ENCODE assay signal across 12 cellular contexts in the genomic region with DNA sequence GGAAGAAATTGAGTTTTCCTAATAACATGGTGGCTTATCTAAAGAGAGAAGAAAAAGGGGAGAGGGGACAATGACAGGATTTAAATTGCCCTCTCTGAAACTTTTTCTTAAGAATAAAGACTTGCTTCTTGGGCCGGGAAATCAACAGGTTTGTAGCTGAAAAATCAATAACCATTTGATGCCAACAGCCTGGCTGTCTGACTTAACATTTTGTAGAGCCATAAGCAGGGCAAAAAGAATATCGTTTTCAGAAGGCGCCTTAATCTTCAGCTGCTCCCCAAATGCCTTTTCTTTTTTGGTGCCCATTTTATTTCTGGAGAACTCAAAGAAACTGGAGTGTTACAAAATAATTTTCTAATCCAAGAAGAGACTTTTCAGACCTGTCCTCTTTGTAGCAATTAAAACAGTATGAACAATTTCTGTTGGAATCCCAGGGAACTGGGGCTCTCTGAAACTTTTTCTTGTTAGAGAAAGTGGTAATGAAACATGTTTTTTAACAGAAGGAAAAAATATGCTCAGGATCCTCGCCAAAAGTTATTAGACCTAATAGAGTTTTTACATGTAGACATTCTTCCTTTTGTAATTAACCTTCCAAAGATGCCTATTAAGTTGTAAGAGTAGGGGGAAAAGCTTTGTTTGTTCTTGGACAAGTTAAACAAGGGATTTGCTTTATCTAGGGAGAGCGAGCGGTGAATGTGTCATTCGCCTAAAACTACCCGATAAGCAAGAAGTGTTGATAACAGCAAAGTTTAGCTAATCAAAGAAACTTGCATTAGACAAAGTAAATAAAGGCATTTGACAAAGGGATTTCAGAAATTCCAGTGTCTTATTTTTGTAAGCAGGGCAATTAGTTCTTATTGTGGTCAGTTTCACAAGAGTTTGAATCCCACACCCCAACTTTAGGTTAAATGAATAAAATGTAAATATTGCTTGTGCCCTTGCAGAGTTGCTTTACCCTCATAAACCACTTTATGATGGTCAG. TPM values are rescaled to one million over a fixed set of nuclear protein-coding genes. Genes with fewer than 3 reads are reported as not detected.
DNase-seq lines count a peak whose midpoint lies in the region; ATAC-seq, FAIRE-seq and TF ChIP-seq lines count a peak whose summit lies in the region.
"Had no signal": no experiment of that assay in that cellular context is flagged by ENCODE, and none has a peak within 500 bp of the region (broad histone marks: within the 10 kb centered on the region; RNA-seq: fewer than 3 reads in every experiment).

No MANE protein-coding gene starts in this region.

- intact Hi-C loops in left lung (cut with DNase I), result no loop called here
- intact Hi-C loops in gastrocnemius medialis (cut with DNase I; ENCODE audit: low total_unique reads), result loop anchor here (2.0 to 5.0 kb wide), 3 partner anchors 42 to 352 kb away; a partner anchor contains a TSS
- intact Hi-C loops in activated CD4-positive, alpha-beta memory T cell treated with anti-CD3 and anti-CD28 coated beads for 36 hours (cut with micrococcal nuclease), result loop anchor here (10.0 kb wide), 1 partner anchor 165 kb away; no protein-coding TSS in a partner anchor

- CTCF ChIA-PET in HEK293 (lab: Yijun Ruan, JAX), result interaction anchor here (0.8 to 1.0 kb wide), 2 partner anchors 13 to 148 kb away, joined by 3 to 4 read pairs; no protein-coding TSS in a partner anchor
- CTCF ChIA-PET in activated CD4-positive, alpha-beta memory T cell treated with anti-CD3 and anti-CD28 coated beads for 36 hours (lab: Charles Lee), result no interaction called here

- H3K36me3 ChIP-seq in HEK293 (ENCODE audit: control insufficient read depth in 2 of 2, insufficient read depth in 1 of 2, low read length in 2 of 2) (no peaks in the 10 kb centered on the region), left lung (no peaks in the 10 kb centered on the region), gastrocnemius medialis (no peaks in the 10 kb centered on the region)

- H3K27ac ChIP-seq in HEK293 (ENCODE audit: extremely low read depth, low read depth, low read length) (peak overlapping the region; percentile 98; the same call in 1 of the 2 replicates), left lung (peak overlapping the region; percentile 29 to 93), gastrocnemius medialis (peak overlapping the region; percentile 80 to 88 (median 82))

- peaks cover 83% of the 10 kb centered on the region for H3K4me1 Mint-ChIP-seq in brain
- H3K4me1 Mint-ChIP-seq in activated CD4-positive, alpha-beta memory T cell treated with anti-CD3 and anti-CD28 coated beads for 36 hours (ENCODE audit: low read depth), result peaks cover 3% of the 10 kb centered on the region

- H3K27ac Mint-ChIP-seq in brain, result peak overlapping the region in 3 of 5 experiments; percentile 25 to 100 (median 49)
- H3K27ac Mint-ChIP-seq in activated CD4-positive, alpha-beta memory T cell treated with anti-CD3 and anti-CD28 coated beads for 36 hours, result no peak overlapping the region

- no peak for FAIRE-seq in HTR-8/SVneo (lab: Jason Lieb, UNC)
- FAIRE-seq: colon, D721Med had no signal

- POLR2A ChIA-PET in HEK293 (lab: Yijun Ruan, JAX), result no interaction called here
- POLR2A ChIA-PET in activated CD4-positive, alpha-beta memory T cell treated with anti-CD3 and anti-CD28 coated beads for 36 hours (lab: Charles Lee), result no interaction called here

- TF ChIP-seq POLR2A in gastrocnemius medialis (IDR thresholded peaks at IDR 0.05), result no peak

- H3K9me3 ChIP-seq in HEK293 (ENCODE audit: control insufficient read depth, insufficient read depth, low read depth, low read length) (no peaks in the 10 kb centered on the region), left lung (no peaks in the 10 kb centered on the region), gastrocnemius medialis (no peaks in the 10 kb centered on the region)

- TF ChIP-seq CTCF in HEK293 (tag by site-specific recombination; IDR thresholded peaks at IDR 0.05), result no peak
- TF ChIP-seq CTCF in brain (conservative IDR thresholded peaks at IDR 0.05), result no peak
- no peak for TF ChIP-seq CTCF in left lung (IDR thresholded peaks at IDR 0.05)
- no peak for TF ChIP-seq CTCF in gastrocnemius medialis (IDR thresholded peaks at IDR 0.05 in 4 of 5, conservative IDR thresholded peaks at IDR 0.05 in 1 of 5)

- no peaks in the 10 kb centered on the region for H3K9me3 Mint-ChIP-seq in brain
- H3K9me3 Mint-ChIP-seq in activated CD4-positive, alpha-beta memory T cell treated with anti-CD3 and anti-CD28 coated beads for 36 hours, result no peaks in the 10 kb centered on the region

- in situ Hi-C loops in gastrocnemius medialis (cut with MboI; ENCODE audit: low sequenced_read_pairs in 4 of 4), result loop anchor here in 3 of 4 donors (10.0 to 25.0 kb wide), 2 partner anchors 165 to 357 kb away; a partner anchor contains a TSS

- peak overlapping the region; percentile 28 to 100 (median 91) for H3K4me3 Mint-ChIP-seq in brain
- no peak overlapping the region for H3K4me3 Mint-ChIP-seq in activated CD4-positive, alpha-beta memory T cell treated with anti-CD3 and anti-CD28 coated beads for 36 hours

- DNase-seq in left lung, result no peak
- DNase-seq in gastrocnemius medialis, result no peak
- DNase-seq in HTR-8/SVneo (ENCODE audit: insufficient read length, low spot score), result no peak
- DNase-seq in HCEC 1CT, result no peak
- no peak for DNase-seq in activated CD4-positive, alpha-beta memory T cell treated with anti-CD3 and anti-CD28 coated beads for 36 hours
- DNase-seq: activated T-cell treated with anti-CD3 and anti-CD28 coated beads, Interleukin-2, amount 50 U/mL, for 48 hours; T-helper 9 cell had no signal

- H3K27me3 ChIP-seq in left lung (peaks cover 0 to 38% of the 10 kb centered on the region in 2 donors), gastrocnemius medialis (no peaks in the 10 kb centered on the region)

- no peaks in the 10 kb centered on the region for H3K36me3 Mint-ChIP-seq in brain
- no peaks in the 10 kb centered on the region for H3K36me3 Mint-ChIP-seq in activated CD4-positive, alpha-beta memory T cell treated with anti-CD3 and anti-CD28 coated beads for 36 hours

- ATAC-seq in left lung (no peak), gastrocnemius medialis (no peak), GM18502 (IDR thresholded peaks at IDR 0.05; ENCODE audit: poor library complexity, unreplicated experiment) (no peak)

- peaks cover 52% of the 10 kb centered on the region for H3K27me3 Mint-ChIP-seq in brain
- H3K27me3 Mint-ChIP-seq in activated CD4-positive, alpha-beta memory T cell treated with anti-CD3 and anti-CD28 coated beads for 36 hours, result peaks cover 44% of the 10 kb centered on the region

- peak overlapping the region; percentile 56 for H3K4me3 ChIP-seq in HEK293 (ENCODE audit: low read depth, low read length)
- peak overlapping the region; percentile 38 to 47 for H3K4me3 ChIP-seq in left lung
- H3K4me3 ChIP-seq in gastrocnemius medialis, result peak overlapping the region; percentile 64 to 83 (median 72)

- H3K4me1 ChIP-seq in HEK293 (ENCODE audit: control insufficient read depth, insufficient read depth, low read length) (peaks cover 9% of the 10 kb centered on the region), left lung (peaks cover 4 to 10% of the 10 kb centered on the region in 2 donors), gastrocnemius medialis (peaks cover 20 to 30% of the 10 kb centered on the region in 2 donors)

TF ChIP-seq in HEK293, 187 proteins besides CTCF, POLR2A, EP300 and RAD21 (continues in another document):
- TF ChIP-seq ZNF843 (tag by site-specific recombination; IDR thresholded peaks at IDR 0.05) (0 out of 2 replicates have a peak, but pooled peaks have one; percentile 57), SCRT1 (tag by site-specific recombination; IDR thresholded peaks at IDR 0.05; ENCODE audit: borderline replicate concordance) (peak; percentile 34; the same call in 1 of the 2 replicates), ZNF366 (tag by site-specific recombination; conservative IDR thresholded peaks at IDR 0.05) (0 out of 2 replicates have a peak, but pooled peaks have one; percentile 15), ZEB2 (tag by site-specific recombination; IDR thresholded peaks at IDR 0.05) (0 out of 2 replicates have a peak, but pooled peaks have one; percentile 26), ZNF335 (tag by site-specific recombination; conservative IDR thresholded peaks at IDR 0.05) (no peak), IKZF3 (tag by site-specific recombination; IDR thresholded peaks at IDR 0.05) (peak; percentile 34; the same call in 1 of the 2 replicates)
- TF ChIP-seq, protein P1, sequence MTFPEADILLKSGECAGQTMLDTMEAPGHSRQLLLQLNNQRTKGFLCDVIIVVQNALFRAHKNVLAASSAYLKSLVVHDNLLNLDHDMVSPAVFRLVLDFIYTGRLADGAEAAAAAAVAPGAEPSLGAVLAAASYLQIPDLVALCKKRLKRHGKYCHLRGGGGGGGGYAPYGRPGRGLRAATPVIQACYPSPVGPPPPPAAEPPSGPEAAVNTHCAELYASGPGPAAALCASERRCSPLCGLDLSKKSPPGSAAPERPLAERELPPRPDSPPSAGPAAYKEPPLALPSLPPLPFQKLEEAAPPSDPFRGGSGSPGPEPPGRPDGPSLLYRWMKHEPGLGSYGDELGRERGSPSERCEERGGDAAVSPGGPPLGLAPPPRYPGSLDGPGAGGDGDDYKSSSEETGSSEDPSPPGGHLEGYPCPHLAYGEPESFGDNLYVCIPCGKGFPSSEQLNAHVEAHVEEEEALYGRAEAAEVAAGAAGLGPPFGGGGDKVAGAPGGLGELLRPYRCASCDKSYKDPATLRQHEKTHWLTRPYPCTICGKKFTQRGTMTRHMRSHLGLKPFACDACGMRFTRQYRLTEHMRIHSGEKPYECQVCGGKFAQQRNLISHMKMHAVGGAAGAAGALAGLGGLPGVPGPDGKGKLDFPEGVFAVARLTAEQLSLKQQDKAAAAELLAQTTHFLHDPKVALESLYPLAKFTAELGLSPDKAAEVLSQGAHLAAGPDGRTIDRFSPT (tag by site-specific recombination; IDR thresholded peaks at IDR 0.05), result no peak
- TF ChIP-seq, protein P2, sequence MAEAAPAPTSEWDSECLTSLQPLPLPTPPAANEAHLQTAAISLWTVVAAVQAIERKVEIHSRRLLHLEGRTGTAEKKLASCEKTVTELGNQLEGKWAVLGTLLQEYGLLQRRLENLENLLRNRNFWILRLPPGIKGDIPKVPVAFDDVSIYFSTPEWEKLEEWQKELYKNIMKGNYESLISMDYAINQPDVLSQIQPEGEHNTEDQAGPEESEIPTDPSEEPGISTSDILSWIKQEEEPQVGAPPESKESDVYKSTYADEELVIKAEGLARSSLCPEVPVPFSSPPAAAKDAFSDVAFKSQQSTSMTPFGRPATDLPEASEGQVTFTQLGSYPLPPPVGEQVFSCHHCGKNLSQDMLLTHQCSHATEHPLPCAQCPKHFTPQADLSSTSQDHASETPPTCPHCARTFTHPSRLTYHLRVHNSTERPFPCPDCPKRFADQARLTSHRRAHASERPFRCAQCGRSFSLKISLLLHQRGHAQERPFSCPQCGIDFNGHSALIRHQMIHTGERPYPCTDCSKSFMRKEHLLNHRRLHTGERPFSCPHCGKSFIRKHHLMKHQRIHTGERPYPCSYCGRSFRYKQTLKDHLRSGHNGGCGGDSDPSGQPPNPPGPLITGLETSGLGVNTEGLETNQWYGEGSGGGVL (tag by site-specific recombination; IDR thresholded peaks at IDR 0.05), result 0 out of 2 replicates have a peak, but pooled peaks have one; percentile 10

RNA-seq across cellular contexts. Expression of a gene that starts 2.2 kb away (rescaled TPM):
- 3.7 TPM for polyA plus RNA-seq in brain (ENCODE audit: insufficient read depth, low read depth, low replicate concordance)
- total RNA-seq in left lung (1 to 10 TPM; 4.1 to 8.1 TPM), gastrocnemius medialis (1 to 10 TPM; 1.2 to 3.0 (median 1.9) TPM)
- total RNA-seq in activated CD4-positive, alpha-beta memory T cell treated with anti-CD3 and anti-CD28 coated beads for 36 hours, result not detected

Comparison
In these comparisons a context has a peak if more than half of its experiments do, and no peak if none do; other contexts are left out.
1. intact Hi-C loops: an anchor here in gastrocnemius medialis (2.0 to 5.0 kb wide) and activated CD4-positive, alpha-beta memory T cell treated with anti-CD3 and anti-CD28 coated beads for 36 hours (10.0 kb wide); none called in left lung.